In the genomic region with DNA sequence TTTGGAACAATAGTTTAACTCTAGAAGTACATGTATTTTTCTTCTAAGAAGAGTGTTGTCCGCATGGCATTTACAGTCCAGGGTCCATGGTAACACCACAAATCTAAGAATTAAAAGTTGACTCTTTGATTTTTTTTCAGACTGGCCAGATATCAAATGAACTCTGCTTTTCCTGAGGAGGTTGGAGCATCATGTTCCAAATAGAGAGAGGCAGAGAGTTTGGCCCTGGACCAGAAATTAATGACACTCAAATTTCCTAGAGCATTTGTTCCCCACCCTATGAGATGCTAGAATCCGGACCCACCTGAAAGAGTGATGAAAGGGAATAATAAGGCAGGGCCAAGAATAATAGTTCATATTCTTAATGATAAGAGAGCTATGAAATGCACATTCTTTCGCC, we compare ENCODE assay signal across 14 cellular contexts. TPM values are rescaled to one million over a fixed set of nuclear protein-coding genes. Genes with fewer than 3 reads are reported as not detected.
DNase-seq lines count a peak whose midpoint lies in the region; ATAC-seq and TF ChIP-seq lines count a peak whose summit lies in the region.
"Had no signal": no experiment of that assay in that cellular context is flagged by ENCODE, and none has a peak within 500 bp of the region (broad histone marks: within the 10 kb centered on the region; RNA-seq: fewer than 3 reads in every experiment).

No MANE protein-coding gene starts in this region.

- H2AFZ ChIP-seq in IMR-90 (replicated peaks; ENCODE audit: low read length, poor library complexity) (no peak overlapping the region), smooth muscle cell (ENCODE audit: low read depth) (no peak overlapping the region)

- H4K20me1 ChIP-seq in IMR-90 (ENCODE audit: insufficient read depth, low read length) (no peaks in the 10 kb centered on the region), smooth muscle cell (ENCODE audit: low read depth) (no peaks in the 10 kb centered on the region)

- no peak overlapping the region for H3K56ac ChIP-seq in IMR-90 (ENCODE audit: extremely low read depth, insufficient read depth, low read length)

- no peak overlapping the region for H3K23ac ChIP-seq in IMR-90 (ENCODE audit: low read depth, low read length)

- H2BK5ac ChIP-seq in IMR-90 (ENCODE audit: low read depth, low read length, poor library complexity, severe bottlenecking) = no peak overlapping the region

- H3K27me3 ChIP-seq in IMR-90 (ENCODE audit: control insufficient read depth, insufficient read depth, low read length) = no peaks in the 10 kb centered on the region
- H3K27me3 ChIP-seq in smooth muscle cell (ENCODE audit: low read depth) = no peaks in the 10 kb centered on the region

- H3K9ac ChIP-seq in IMR-90 (ENCODE audit: low read depth, low read length) (no peak overlapping the region), smooth muscle cell (ENCODE audit: low read depth) (no peak overlapping the region)

- H3K36me3 ChIP-seq in IMR-90 (ENCODE audit: control insufficient read depth, insufficient read depth, low read length) = peaks cover 23% of the 10 kb centered on the region
- peaks cover 15% of the 10 kb centered on the region for H3K36me3 ChIP-seq in smooth muscle cell (ENCODE audit: low read depth)

- no peak overlapping the region for H2BK15ac ChIP-seq in IMR-90 (ENCODE audit: low read depth, low read length)

- ATAC-seq in IMR-90 (ENCODE audit: low read depth) = no peak
- ATAC-seq: CD8-positive, alpha-beta T cell had no signal

- H3K4me3 ChIP-seq in IMR-90 (ENCODE audit: insufficient read depth, low read depth, low read length) = no peak overlapping the region
- no peak overlapping the region for H3K4me3 ChIP-seq in smooth muscle cell

- TF ChIP-seq CTCF in IMR-90 (conservative IDR thresholded peaks at IDR 0.05; ENCODE audit: low read depth, low read length) (no peak), smooth muscle cell (IDR thresholded peaks at IDR 0.05; ENCODE audit: borderline replicate concordance, insufficient read depth, poor library complexity, severe bottlenecking) (no peak)

- H3K9me3 ChIP-seq in IMR-90 (ENCODE audit: control insufficient read depth, insufficient read depth, low read length) (no peaks in the 10 kb centered on the region), smooth muscle cell (replicated peaks; ENCODE audit: low read depth) (no peaks in the 10 kb centered on the region)

- no peak overlapping the region for H4K91ac ChIP-seq in IMR-90 (ENCODE audit: insufficient read depth, low read depth, low read length)

- no peak for TF ChIP-seq POLR2A in IMR-90 (IDR thresholded peaks at IDR 0.05; ENCODE audit: low read depth, low read length)

- intact Hi-C loops in IMR-90 (cut with micrococcal nuclease) = no loop called here

- H3K4me1 ChIP-seq in IMR-90 (ENCODE audit: control insufficient read depth, insufficient read depth, low read length) = peaks cover 5% of the 10 kb centered on the region
- H3K4me1 ChIP-seq in smooth muscle cell (ENCODE audit: low read depth) = no peaks in the 10 kb centered on the region

- H2BK120ac ChIP-seq in IMR-90 (ENCODE audit: low read depth, low read length) = no peak overlapping the region

- H3K4me2 ChIP-seq in IMR-90 (ENCODE audit: low read depth, low read length) (no peak overlapping the region), smooth muscle cell (no peak overlapping the region)

- no peaks in the 10 kb centered on the region; a peak in 1 of 4 replicates for H3K79me1 ChIP-seq in IMR-90 (ENCODE audit: low read depth in 1 of 2, low read length in 2 of 2)

- dilution Hi-C loops in IMR-90 (cut with HindIII; ENCODE audit: low sequenced_read_pairs, unreplicated experiment) = no loop called here

- H3K9me1 ChIP-seq in IMR-90 (ENCODE audit: insufficient read depth, low read length) = peaks cover 9% of the 10 kb centered on the region

- H3K14ac ChIP-seq in IMR-90 (replicated peaks; ENCODE audit: low read depth, low read length) = no peak overlapping the region

- CTCF ChIA-PET in IMR-90 (lab: Yijun Ruan, JAX) = no interaction called here

- TF ChIP-seq RAD21 in IMR-90 (IDR thresholded peaks at IDR 0.05; ENCODE audit: low read length) = no peak

- in situ Hi-C loops in IMR-90 (cut with MboI; ENCODE audit: low sequenced_read_pairs) = no loop called here

- no peak overlapping the region for H4K5ac ChIP-seq in IMR-90 (ENCODE audit: low read depth, low read length)

- H3F3A ChIP-seq in smooth muscle cell (ENCODE audit: low read depth) = no peaks in the 10 kb centered on the region

- H3K18ac ChIP-seq in IMR-90 (ENCODE audit: low read depth, low read length) = no peak overlapping the region; the same call in 1 of the 2 replicates

- H2AK5ac ChIP-seq in IMR-90 (ENCODE audit: low read depth, low read length) = no peak overlapping the region

- no CpG with 5 or more reads among the region's 3 CpGs for WGBS in IMR-90 (ENCODE audit: extremely low coverage in 2 of 2, insufficient read length in 1 of 2), 2 experiments
- 97% methylated on average over 3 of the region's 3 CpGs for WGBS in smooth muscle cell (ENCODE audit: low lambda C conversion rate)

- peak; percentile 20 for DNase-seq in DMS79 treated with DMSO at 0.1 percent for 48 hours (lab: John Stamatoyannopoulos, UW)
- no peak for DNase-seq in IMR-90
- peak; percentile 67 for DNase-seq in cerebellar cortex (ENCODE audit: low spot score)
- no peak for DNase-seq in smooth muscle cell (lab: John Stamatoyannopoulos, UW; ENCODE audit: unreplicated experiment)
- DNase-seq in midbrain (lab: John Stamatoyannopoulos, UW) = no peak
- no peak for DNase-seq in SIG-M5 treated with dmso at 0.1 percent for 504 hours (lab: John Stamatoyannopoulos, UW; ENCODE audit: unreplicated experiment)
- no peak for DNase-seq in kidney tubule cell (ENCODE audit: low spot score)
- DNase-seq: CD8-positive, alpha-beta T cell; KBM-7; NCI-H1048; NCI-H1694; NCI-H524 had no signal

- no peak overlapping the region for H3K4ac ChIP-seq in IMR-90 (ENCODE audit: low read depth, low read length)

- H3K27ac ChIP-seq in IMR-90 (ENCODE audit: insufficient read depth, low read length) (no peak overlapping the region), smooth muscle cell (ENCODE audit: low read depth) (peak overlapping the region; percentile 83)
- H3K27ac ChIP-seq: HL-60 had no signal

- H3K79me2 ChIP-seq in smooth muscle cell (ENCODE audit: low read depth) = no peaks in the 10 kb centered on the region

- H2AK9ac ChIP-seq in IMR-90 (replicated peaks; ENCODE audit: low read depth, low read length, poor library complexity) = no peak overlapping the region

- peak overlapping the region; percentile 18; the same call in 1 of the 2 replicates for H2BK20ac ChIP-seq in IMR-90 (ENCODE audit: low read depth, low read length)

- BruUV-seq in IMR-90 (replicated peaks; lab: Mats Ljungman, UMichigan) = no TSS peak

- POLR2A ChIA-PET in IMR-90 (lab: Charles Lee; ENCODE audit: unreplicated experiment) = interaction anchor here (0.5 kb wide), 1 partner anchor 19 kb away, joined by 6 read pairs; no protein-coding TSS in a partner anchor

- H4K8ac ChIP-seq in IMR-90 (ENCODE audit: low read depth in 2 of 2, low read length in 2 of 2) = no peak overlapping the region

TF ChIP-seq in IMR-90, 13 proteins besides CTCF, POLR2A, EP300 and RAD21:
- TF ChIP-seq RFX5 (IDR thresholded peaks at IDR 0.05; ENCODE audit: low read depth, low read length) = no peak
- TF ChIP-seq RCOR1 (IDR thresholded peaks at IDR 0.05; ENCODE audit: insufficient replicate concordance, low read length) = no peak
- TF ChIP-seq MAZ (IDR thresholded peaks at IDR 0.05; ENCODE audit: borderline replicate concordance, low read depth, low read length) = no peak
- no peak for TF ChIP-seq SMC3 (IDR thresholded peaks at IDR 0.05; ENCODE audit: low read depth, low read length)
- no peak for TF ChIP-seq BHLHE40 (IDR thresholded peaks at IDR 0.05; ENCODE audit: low read depth, low read length)
- no peak for TF ChIP-seq NFE2L2 (IDR thresholded peaks at IDR 0.05; ENCODE audit: low read depth, low read length)
- TF ChIP-seq, protein P1, sequence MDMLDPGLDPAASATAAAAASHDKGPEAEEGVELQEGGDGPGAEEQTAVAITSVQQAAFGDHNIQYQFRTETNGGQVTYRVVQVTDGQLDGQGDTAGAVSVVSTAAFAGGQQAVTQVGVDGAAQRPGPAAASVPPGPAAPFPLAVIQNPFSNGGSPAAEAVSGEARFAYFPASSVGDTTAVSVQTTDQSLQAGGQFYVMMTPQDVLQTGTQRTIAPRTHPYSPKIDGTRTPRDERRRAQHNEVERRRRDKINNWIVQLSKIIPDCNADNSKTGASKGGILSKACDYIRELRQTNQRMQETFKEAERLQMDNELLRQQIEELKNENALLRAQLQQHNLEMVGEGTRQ (IDR thresholded peaks at IDR 0.05; ENCODE audit: low read depth, low read length) = no peak
- TF ChIP-seq CHD1 (IDR thresholded peaks at IDR 0.05; ENCODE audit: low read depth, low read length) = no peak
- no peak for TF ChIP-seq MAFK (IDR thresholded peaks at IDR 0.05; ENCODE audit: low read depth, low read length)
- TF ChIP-seq MXI1 (IDR thresholded peaks at IDR 0.05; ENCODE audit: borderline replicate concordance, low read depth, low read length) = no peak
- TF ChIP-seq FOS (IDR thresholded peaks at IDR 0.05; ENCODE audit: low read depth, low read length) = no peak
- TF ChIP-seq, protein P2, sequence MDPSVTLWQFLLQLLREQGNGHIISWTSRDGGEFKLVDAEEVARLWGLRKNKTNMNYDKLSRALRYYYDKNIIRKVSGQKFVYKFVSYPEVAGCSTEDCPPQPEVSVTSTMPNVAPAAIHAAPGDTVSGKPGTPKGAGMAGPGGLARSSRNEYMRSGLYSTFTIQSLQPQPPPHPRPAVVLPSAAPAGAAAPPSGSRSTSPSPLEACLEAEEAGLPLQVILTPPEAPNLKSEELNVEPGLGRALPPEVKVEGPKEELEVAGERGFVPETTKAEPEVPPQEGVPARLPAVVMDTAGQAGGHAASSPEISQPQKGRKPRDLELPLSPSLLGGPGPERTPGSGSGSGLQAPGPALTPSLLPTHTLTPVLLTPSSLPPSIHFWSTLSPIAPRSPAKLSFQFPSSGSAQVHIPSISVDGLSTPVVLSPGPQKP (IDR thresholded peaks at IDR 0.05; ENCODE audit: borderline replicate concordance, low read depth, low read length) = no peak
- TF ChIP-seq CEBPB (IDR thresholded peaks at IDR 0.05; ENCODE audit: low read depth, low read length) = no peak
TF ChIP-seq in IMR-90: peak in this region for 0.

RNA-seq across cellular contexts. Expression of a gene that starts 47.0 kb away (rescaled TPM):
- total RNA-seq in IMR-90 (2012; rRNA removed) (3.9 and 5.6 TPM in 2 replicates), smooth muscle cell (3.5 and 4.9 TPM in 2 replicates)
- polyA plus RNA-seq in IMR-90 (2012; rRNA removed) (5.3 and 6.0 TPM in 2 replicates), smooth muscle cell (3.8 and 8.2 TPM in 2 replicates)
- 2.1 and 2.9 TPM in 2 replicates for polyA plus RNA-seq in IMR-90 (2012; cell fraction: cytosol; rRNA removed)
- 0.71 and 2.5 TPM in 2 replicates for polyA plus RNA-seq in IMR-90 (2012; cell fraction: nucleus; rRNA removed; ENCODE audit: low replicate concordance)
- total RNA-seq: H4 had no signal

Comparison
In these comparisons a context has a peak if more than half of its experiments do, and no peak if none do; other contexts are left out.
1. DNase-seq: peak in DMS79 treated with DMSO at 0.1 percent for 48 hours (single experiment) and cerebellar cortex (single experiment); none in IMR-90 (single experiment), smooth muscle cell (single experiment), midbrain (single experiment), SIG-M5 treated with dmso at 0.1 percent for 504 hours (single experiment) and kidney tubule cell (single experiment).